Comparison of ENCODE assay signal across 8 cellular contexts in genomic region chr20:32823078-32823477, GRCh38. TPM values are rescaled to one million over a fixed set of nuclear protein-coding genes. Genes with fewer than 3 reads are reported as not detected.
DNase-seq lines count a peak whose midpoint lies in the region; TF ChIP-seq lines count a peak whose summit lies in the region.

No MANE protein-coding gene starts in this region.

- peaks cover 45% of the 10 kb centered on the region for H3K4me1 ChIP-seq in adipocyte (ENCODE audit: control insufficient read depth, insufficient read depth, low read length)
- peaks cover 35% of the 10 kb centered on the region for H3K4me1 ChIP-seq in mesodermal cell (ENCODE audit: control insufficient read depth, insufficient read depth, low read length, poor library complexity, severe bottlenecking)
- H3K4me1 ChIP-seq in prostate gland (replicated peaks) = peaks cover 10% of the 10 kb centered on the region

- H3K4me3 ChIP-seq in adipocyte (ENCODE audit: low read length) (peak overlapping the region; percentile 33), mesodermal cell (ENCODE audit: extremely low read depth, insufficient read depth, low read length, poor library complexity, severe bottlenecking) (no peak overlapping the region), prostate gland (no peak overlapping the region)

- H3K9ac ChIP-seq in adipocyte (ENCODE audit: low read length) = peak overlapping the region; percentile 40

- 98 to 100% methylated on average over 1 to 3 of the region's 3 CpGs for WGBS in mesodermal cell (ENCODE audit: insufficient coverage in 2 of 2), 2 experiments
- WGBS in prostate gland = 65% methylated on average over 3 of the region's 3 CpGs

- H3K36me3 ChIP-seq in adipocyte (ENCODE audit: control insufficient read depth, insufficient read depth, low read length, severe bottlenecking) (peaks cover 11% of the 10 kb centered on the region), mesodermal cell (ENCODE audit: control insufficient read depth, insufficient read depth, low read length) (peaks cover 46% of the 10 kb centered on the region), prostate gland (no peaks in the 10 kb centered on the region)

- no peaks in the 10 kb centered on the region for H3K9me3 ChIP-seq in adipocyte (ENCODE audit: control insufficient read depth, low read length)
- H3K9me3 ChIP-seq in mesodermal cell (ENCODE audit: control insufficient read depth, low read length) = no peaks in the 10 kb centered on the region
- H3K9me3 ChIP-seq in prostate gland = no peaks in the 10 kb centered on the region

- TF ChIP-seq POLR2A in prostate gland (IDR thresholded peaks at IDR 0.05) = no peak

- DNase-seq in AG08396 (ENCODE audit: low spot score) (peak; percentile 65), KBM-7 (peak; percentile 15), adipocyte (ENCODE audit: low read depth) (peak; percentile 76), prostate gland (ENCODE audit: low spot score) (no peak), NCI-H2107 (lab: John Stamatoyannopoulos, UW) (no peak), inferior parietal cortex (ENCODE audit: extremely low spot score) (no peak), cerebellum (ENCODE audit: low spot score) (no peak)

- intact Hi-C loops in prostate gland (cut with DNase I) = no loop called here

- no peaks in the 10 kb centered on the region for H3K27me3 ChIP-seq in adipocyte (replicated peaks; ENCODE audit: control insufficient read depth, insufficient read depth, low read length)
- H3K27me3 ChIP-seq in prostate gland (replicated peaks; ENCODE audit: insufficient read depth) = no peaks in the 10 kb centered on the region

- H3K27ac ChIP-seq in mesodermal cell (ENCODE audit: low read depth, low read length, severe bottlenecking) (peak overlapping the region; percentile 41), prostate gland (peak overlapping the region in 1 of 2 donors; percentile 20)

- in situ Hi-C loops in KBM-7 (cut with MboI; ENCODE audit: low pct_unique_long_range_greater_than_20kb, low sequenced_read_pairs) = no loop called here

- no peak for TF ChIP-seq CTCF in prostate gland (IDR thresholded peaks at IDR 0.05)

RNA-seq across cellular contexts. Expression of gene MAPRE1, which starts 3.3 kb away (rescaled TPM):
- 113 TPM for polyA plus RNA-seq in mesodermal cell (2013, experiment 1 of 2)
- polyA plus RNA-seq in mesodermal cell (2013, experiment 2 of 2) = 115 TPM
- total RNA-seq in prostate gland = 100 to 1,000 TPM in 1 of 2 donors, 10 to 100 TPM in 1; 65.4 to 136 TPM
- total RNA-seq in cerebellum = 82.1 TPM

RNA-seq across cellular contexts. Expression of gene EFCAB8, which starts 35.6 kb away (rescaled TPM):
- polyA plus RNA-seq in mesodermal cell (2013, experiment 1 of 2) = not detected
- polyA plus RNA-seq in mesodermal cell (2013, experiment 2 of 2) = not detected
- 1 to 10 TPM in 1 of 2 donors, under 1 TPM in 1; 0.87 to 1.8 TPM for total RNA-seq in prostate gland
- not detected for total RNA-seq in cerebellum

Comparison
In these comparisons a context has a peak if more than half of its experiments do, and no peak if none do; other contexts are left out.
1. DNase-seq: peak in AG08396 (single experiment), KBM-7 (single experiment) and adipocyte (single experiment); none in prostate gland (single experiment), NCI-H2107 (single experiment), inferior parietal cortex (single experiment) and cerebellum (single experiment).